24 cellular contexts compared by ENCODE assay signal in the genomic region with DNA sequence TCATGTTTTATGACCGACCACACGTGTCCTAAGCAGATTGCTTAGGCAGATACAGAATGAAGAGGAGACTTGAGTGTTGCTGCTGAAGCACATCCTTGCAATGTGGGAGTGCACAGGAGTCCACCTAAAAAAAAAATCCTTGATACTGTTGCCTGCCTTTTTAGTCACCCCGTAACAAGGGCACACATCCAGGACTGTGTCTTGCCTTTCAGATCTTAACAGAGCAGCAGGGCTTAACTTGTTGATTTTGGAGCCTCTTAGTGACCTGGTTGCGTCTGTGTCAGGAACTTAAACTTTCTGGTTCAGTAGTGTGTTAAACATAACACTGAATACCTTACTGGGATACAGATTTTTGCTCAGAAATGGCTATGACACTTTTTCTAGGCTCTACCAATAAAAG. TPM values are rescaled to one million over a fixed set of nuclear protein-coding genes. Genes with fewer than 3 reads are reported as not detected.
"Had no signal": no experiment of that assay in that cellular context is flagged by ENCODE, and none has a peak within 500 bp of the region (broad histone marks: within the 10 kb centered on the region; RNA-seq: fewer than 3 reads in every experiment).

No MANE protein-coding gene starts in this region.

- DNase-seq: effector memory CD4-positive, alpha-beta T cell; esophagus squamous epithelium; foreskin fibroblast; glutamatergic neuron; kidney; left cardiac atrium; left ventricle myocardium superior; mesenchymal stem cell; midbrain; posterior cingulate gyrus; spleen; stimulated activated CD4-positive, alpha-beta T cell treated with anti-CD3 and anti-CD28 coated beads, Interleukin-15, amount 100 ng/mL, for 24 hours; stimulated activated CD4-positive, alpha-beta T cell treated with anti-CD3 and anti-CD28 coated beads, Interleukin-1b, Interleukin-23, amount 100 ng/mL, for 48 hours; stimulated activated CD4-positive, alpha-beta T cell treated with anti-CD3 and anti-CD28 coated beads, Interleukin-4, amount 100 ng/mL, for 4 hours; stimulated activated naive B cell treated with anti-CD40 and anti-IgM and Interleukin-4, amounts not matched to agents 10 μg/mL and 1 μg/mL and 100 μg/mL, for 72 hours; stimulated activated naive CD8-positive, alpha-beta T cell treated with anti-CD3 and anti-CD28 coated beads, Interleukin-15, amount 100 ng/mL, for 72 hours; substantia nigra; uterus had no signal

- H3K9me3 ChIP-seq: esophagus squamous epithelium, gastroesophageal sphincter, spleen, thoracic aorta, uterus had no signal

- H3K36me3 ChIP-seq: uterus had no signal

- H3K27me3 ChIP-seq: esophagus squamous epithelium, gastroesophageal sphincter, spleen, uterus had no signal

- H3K4me3 Mint-ChIP-seq: stimulated activated naive B cell treated with anti-CD40 and anti-IgM and Interleukin-4, amounts not matched to agents 10 μg/mL and 1 μg/mL and 100 μg/mL, for 72 hours; stimulated activated naive CD8-positive, alpha-beta T cell treated with anti-CD3 and anti-CD28 coated beads, Interleukin-15, amount 100 ng/mL, for 72 hours; type B pancreatic cell had no signal

- ATAC-seq: gastroesophageal sphincter; left cardiac atrium; left ventricle myocardium superior; sciatic nerve; stimulated activated naive B cell treated with anti-CD40 and anti-IgM and Interleukin-4, amounts not matched to agents 10 μg/mL and 1 μg/mL and 100 μg/mL, for 72 hours; stimulated activated naive CD8-positive, alpha-beta T cell treated with anti-CD3 and anti-CD28 coated beads, Interleukin-15, amount 100 ng/mL, for 72 hours had no signal

- H3K27ac Mint-ChIP-seq: stimulated activated naive CD8-positive, alpha-beta T cell treated with anti-CD3 and anti-CD28 coated beads, Interleukin-15, amount 100 ng/mL, for 72 hours; type B pancreatic cell had no signal

- H3K27me3 Mint-ChIP-seq: stimulated activated naive B cell treated with anti-CD40 and anti-IgM and Interleukin-4, amounts not matched to agents 10 μg/mL and 1 μg/mL and 100 μg/mL, for 72 hours; stimulated activated naive CD8-positive, alpha-beta T cell treated with anti-CD3 and anti-CD28 coated beads, Interleukin-15, amount 100 ng/mL, for 72 hours; type B pancreatic cell had no signal

- H3K27ac ChIP-seq: esophagus squamous epithelium, gastroesophageal sphincter, thoracic aorta, uterus had no signal

- H3K9me3 Mint-ChIP-seq: stimulated activated naive B cell treated with anti-CD40 and anti-IgM and Interleukin-4, amounts not matched to agents 10 μg/mL and 1 μg/mL and 100 μg/mL, for 72 hours; stimulated activated naive CD8-positive, alpha-beta T cell treated with anti-CD3 and anti-CD28 coated beads, Interleukin-15, amount 100 ng/mL, for 72 hours; type B pancreatic cell had no signal

- H3K4me3 ChIP-seq: esophagus squamous epithelium, gastroesophageal sphincter, lung, spleen, thoracic aorta, uterus had no signal

RNA-seq across cellular contexts. Expression of gene PGF, which starts 53.8 kb away (rescaled TPM):
- polyA plus RNA-seq: neural cell had no signal
